ENCODE assay signal across 12 cellular contexts in genomic region chr6:72579865-72580264, GRCh38. TPM values are rescaled to one million over a fixed set of nuclear protein-coding genes. Genes with fewer than 3 reads are reported as not detected.
A peak's percentile ranks its signal among the peaks of the same experiment; 100 is the strongest.
DNase-seq lines count a peak whose midpoint lies in the region; ATAC-seq and TF ChIP-seq lines count a peak whose summit lies in the region.
"Had no signal": no experiment of that assay in that cellular context is flagged by ENCODE, and none has a peak within 500 bp of the region (broad histone marks: within the 10 kb centered on the region; RNA-seq: fewer than 3 reads in every experiment).

No MANE protein-coding gene starts in this region.

- no peak overlapping the region for H3K4me3 ChIP-seq in SU-DHL-6 (ENCODE audit: insufficient read depth, low read length, poor library complexity, severe bottlenecking)
- H3K4me3 ChIP-seq in testis = no peak overlapping the region
- H3K4me3 ChIP-seq: PC-9 had no signal

- H3K36me3 ChIP-seq in SU-DHL-6 (ENCODE audit: low read length) = no peaks in the 10 kb centered on the region
- no peaks in the 10 kb centered on the region for H3K36me3 ChIP-seq in testis (ENCODE audit: low read depth, missing control alignments)

- no peaks in the 10 kb centered on the region for H3K79me2 ChIP-seq in SU-DHL-6 (ENCODE audit: insufficient read depth, low read length)

- H3K4me1 ChIP-seq in testis = no peaks in the 10 kb centered on the region

- ATAC-seq in GM19467 (IDR thresholded peaks at IDR 0.05; ENCODE audit: unreplicated experiment) = peak; percentile 86
- peak; percentile 76 for ATAC-seq in HG03354 (IDR thresholded peaks at IDR 0.05; ENCODE audit: poor library complexity, severe bottlenecking, unreplicated experiment)
- ATAC-seq in HG03469 (IDR thresholded peaks at IDR 0.05; ENCODE audit: unreplicated experiment) = no peak
- ATAC-seq in HG03097 (IDR thresholded peaks at IDR 0.05; ENCODE audit: low FRiP score, unreplicated experiment) = no peak

- no peak overlapping the region for H3K27ac ChIP-seq in SU-DHL-6 (ENCODE audit: low read depth, low read length)
- no peak overlapping the region for H3K27ac ChIP-seq in testis
- H3K27ac ChIP-seq: PC-9 had no signal

- intact Hi-C loops in testis (cut with DNase I; ENCODE audit: low total_unique reads) = no loop called here
- intact Hi-C loops in cardiac septum (cut with DNase I) = no loop called here

- H2AFZ ChIP-seq in SU-DHL-6 (ENCODE audit: low read depth, low read length, severe bottlenecking) = peak overlapping the region; percentile 54
- H2AFZ ChIP-seq: PC-9 had no signal

- no peaks in the 10 kb centered on the region for H3K9me2 ChIP-seq in SU-DHL-6 (replicated peaks; ENCODE audit: insufficient read depth, low read length)

- H3K4me2 ChIP-seq in SU-DHL-6 (ENCODE audit: low read depth, low read length, poor library complexity, severe bottlenecking) = no peak overlapping the region
- H3K4me2 ChIP-seq: PC-9 had no signal

- H3K27me3 ChIP-seq in SU-DHL-6 (ENCODE audit: low read length) (no peaks in the 10 kb centered on the region), testis (no peaks in the 10 kb centered on the region)

- no peaks in the 10 kb centered on the region for H3F3A ChIP-seq in SU-DHL-6 (ENCODE audit: insufficient read depth)

- TF ChIP-seq POLR2A in testis (IDR thresholded peaks at IDR 0.05) = no peak

- no peaks in the 10 kb centered on the region for H4K20me1 ChIP-seq in SU-DHL-6 (ENCODE audit: low read depth, low read length)

- H3K9me3 ChIP-seq in SU-DHL-6 (ENCODE audit: insufficient read depth, low read length) (no peaks in the 10 kb centered on the region), testis (no peaks in the 10 kb centered on the region)

- TF ChIP-seq CTCF in SU-DHL-6 (IDR thresholded peaks at IDR 0.05; ENCODE audit: insufficient read depth, low read length, poor library complexity, severe bottlenecking) (no peak), testis (IDR thresholded peaks at IDR 0.05) (no peak)

- 67 to 71% methylated on average over 2 of the region's 2 CpGs for WGBS in testis, 2 donors

- DNase-seq in ELR (ENCODE audit: low read depth) (peak; percentile 8), testis (no peak), cardiac septum (ENCODE audit: low spot score) (no peak)
- DNase-seq: activated naive CD8-positive, alpha-beta T cell treated with anti-CD3 and anti-CD28 coated beads, Interleukin-2, amount 10 ng/mL, durations not matched to agents 7 days and 5 days; cortex of kidney; natural killer cell had no signal

- no peak overlapping the region for H3K9ac ChIP-seq in SU-DHL-6 (ENCODE audit: low read length)

RNA-seq across cellular contexts. Expression of gene KCNQ5, which starts 42.0 kb away (rescaled TPM):
- total RNA-seq in testis (1 to 10 TPM in 1 of 2 donors, under 1 TPM in 1; 0.43 to 1.1 TPM), cardiac septum (not detected)
- polyA plus RNA-seq in testis (ENCODE audit: insufficient read depth, low read depth, low replicate concordance) = 0.73 TPM

Comparison
In these comparisons a context has a peak if more than half of its experiments do, and no peak if none do; other contexts are left out.
1. ATAC-seq: peak in GM19467 (single experiment) and HG03354 (single experiment); none in HG03469 (single experiment) and HG03097 (single experiment).